34 cellular contexts compared by ENCODE assay signal in genomic region chr4:170111546-170111945, GRCh38. TPM values are rescaled to one million over a fixed set of nuclear protein-coding genes. Genes with fewer than 3 reads are reported as not detected.
"Had no signal": no experiment of that assay in that cellular context is flagged by ENCODE, and none has a peak within 500 bp of the region (broad histone marks: within the 10 kb centered on the region; RNA-seq: fewer than 3 reads in every experiment).

No MANE protein-coding gene starts in this region.

- H3K36me3 ChIP-seq: cardiac muscle cell had no signal

- H3K4me2 ChIP-seq: PC-9 had no signal

- H3K4me3 ChIP-seq: cardiac muscle cell, PC-9 had no signal

- ATAC-seq: activated CD8-positive, alpha-beta T cell treated with anti-CD3 and anti-CD28 coated beads for 36 hours; activated T-cell treated with anti-CD3 and anti-CD28 coated beads, Interleukin-2, amount 50 U/mL, for 72 hours; activated T-helper 17 cell treated with anti-CD3 and anti-CD28 coated beads, Interleukin-2, amount 50 U/mL, for 72 hours; Right ventricle myocardium inferior; SK-N-SH treated with all-trans-retinoic acid at 6 μM for 48 hours had no signal

- H3K27ac ChIP-seq: cardiac muscle cell, PC-9, RWPE1, VCaP had no signal

- H3K27me3 ChIP-seq: cardiac muscle cell had no signal

- DNase-seq: activated CD4-positive, alpha-beta T cell treated with anti-CD3 and anti-CD28 coated beads, Interleukin-2, amount 10 ng/mL, durations not matched to agents 24 days and 14 days; activated CD4-positive, alpha-beta T cell treated with anti-CD3 and anti-CD28 coated beads, Interleukin-2, amount 50 U/mL, for 4 hours; activated CD8-positive, alpha-beta T cell treated with anti-CD3 and anti-CD28 coated beads for 36 hours; activated effector memory CD4-positive, alpha-beta T cell treated with anti-CD3 and anti-CD28 coated beads, Interleukin-2, amount 50 U/mL, for 16 hours; activated naive CD4-positive, alpha-beta T cell; activated naive CD4-positive, alpha-beta T cell treated with anti-CD3 and anti-CD28 coated beads, Interleukin-2, amount 50 U/mL, for 16 hours; activated naive CD8-positive, alpha-beta T cell treated with anti-CD3 and anti-CD28 coated beads for 36 hours; activated T-cell treated with anti-CD3 and anti-CD28 coated beads, Interleukin-2, amount 50 U/mL, for 1 hour; activated T-cell treated with anti-CD3 and anti-CD28 coated beads, Interleukin-2, amount 50 U/mL, for 72 hours; amniotic stem cell; aorta; Karpas-422; NCI-H1105; NCI-H1436; NCI-H1694; NCI-H1930; NCI-H2081 treated with DMSO at 0.1 percent for 48 hours; NCI-H226; NCI-H446 treated with DMSO at 0.1 percent for 48 hours; NCI-H69; NK-92 treated with Interleukin-12 subunit alpha and Interleukin-12 subunit beta, amount 100 ng/mL, for 24 hours; PC-9; SIG-M5; SW 1271; T-helper 1 cell; T-helper 2 cell; T-helper 9 cell had no signal

RNA-seq across cellular contexts. Expression of gene AADAT, which starts 21.8 kb away (rescaled TPM):
- total RNA-seq: activated CD4-positive, alpha-beta T cell treated with anti-CD3 and anti-CD28 coated beads, Interleukin-2, amount 10 ng/mL, durations not matched to agents 24 days and 14 days; activated CD8-positive, alpha-beta T cell treated with anti-CD3 and anti-CD28 coated beads for 36 hours; activated T-helper 17 cell treated with anti-CD3 and anti-CD28 coated beads, Interleukin-2, amount 50 U/mL, for 72 hours; OCI-LY7 had no signal
